ENCODE assay signal across 9 cellular contexts in the genomic region with DNA sequence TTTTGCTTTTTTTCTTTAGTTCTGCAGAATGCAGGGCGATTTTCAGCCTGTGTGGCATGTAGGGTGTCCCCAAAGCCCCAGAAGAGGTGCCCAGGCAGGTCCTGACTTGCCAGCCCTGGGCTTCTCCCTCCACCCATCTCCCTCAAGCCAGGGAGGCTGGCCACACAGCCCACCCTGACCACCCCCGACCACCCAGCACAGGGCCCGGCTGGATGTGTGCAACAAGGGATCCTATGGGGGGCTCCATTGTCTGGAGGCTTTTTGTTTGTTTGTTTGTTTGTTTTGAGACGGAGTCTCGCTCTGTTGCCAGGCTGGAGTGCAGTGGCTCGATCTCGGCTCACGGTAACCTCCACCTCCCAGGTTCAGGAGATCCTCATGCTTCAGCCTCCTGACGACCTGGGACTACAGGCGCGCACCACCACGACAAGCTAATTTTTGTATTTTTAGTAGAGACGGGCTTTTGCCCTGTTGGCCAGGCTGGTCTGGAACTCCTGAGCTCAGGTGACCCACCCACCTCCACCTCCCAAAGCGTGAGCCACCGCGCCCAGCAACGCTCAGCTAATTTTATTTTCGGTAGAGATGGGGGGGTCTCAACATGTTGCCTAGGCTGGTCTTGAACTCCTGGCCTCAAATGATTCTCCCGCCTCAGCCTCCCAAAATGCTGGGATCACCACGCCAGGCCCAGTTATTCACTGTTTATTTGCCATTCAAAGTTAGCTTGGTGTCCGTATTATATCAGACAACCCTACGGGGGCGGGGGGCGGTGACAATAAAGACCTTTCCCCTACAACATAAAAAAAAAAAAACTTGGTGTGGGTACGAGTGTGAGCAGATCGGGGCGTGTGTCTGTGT. TPM values are rescaled to one million over a fixed set of nuclear protein-coding genes. Genes with fewer than 3 reads are reported as not detected.
DNase-seq lines count a peak whose midpoint lies in the region; ATAC-seq, FAIRE-seq and TF ChIP-seq lines count a peak whose summit lies in the region.
"Had no signal": no experiment of that assay in that cellular context is flagged by ENCODE, and none has a peak within 500 bp of the region (broad histone marks: within the 10 kb centered on the region; RNA-seq: fewer than 3 reads in every experiment).

No MANE protein-coding gene starts in this region.

- TF ChIP-seq EP300 in GM12878 (IDR thresholded peaks at IDR 0.05; ENCODE audit: borderline replicate concordance in 1 of 2, control insufficient read depth in 1 of 2, low read depth in 2 of 2, low read length in 2 of 2), result no peak

- no peak for TF ChIP-seq RAD21 in GM12878 (IDR thresholded peaks at IDR 0.05; ENCODE audit: insufficient read depth, low read depth, low read length)

- H3K27me3 ChIP-seq in GM12878 (replicated peaks in 1 of 2; ENCODE audit: control insufficient read depth in 2 of 2, insufficient read depth in 2 of 2, low read length in 1 of 2) (no peaks in the 10 kb centered on the region), tibial artery (no peaks in the 10 kb centered on the region)

- H3K4me1 ChIP-seq in GM12878 (ENCODE audit: control insufficient read depth, insufficient read depth, low read length), result peaks cover 44% of the 10 kb centered on the region
- peaks cover 10 to 65% (median 47%) of the 10 kb centered on the region in 4 donors for H3K4me1 ChIP-seq in tibial artery

- WGBS in GM12878 (ENCODE audit: insufficient coverage, insufficient replicate concordance, low lambda C conversion rate, missing lambda C conversion rate), result 86% methylated on average over 26 of the region's 27 CpGs

- no peaks in the 10 kb centered on the region for H3K9me3 Mint-ChIP-seq in activated CD4-positive, alpha-beta T cell treated with anti-CD3 and anti-CD28 coated beads, Interleukin-2, amount 10 ng/mL, durations not matched to agents 24 days and 14 days
- no peaks in the 10 kb centered on the region for H3K9me3 Mint-ChIP-seq in mesothelial cell of epicardium

- intact Hi-C loops in activated CD4-positive, alpha-beta T cell treated with anti-CD3 and anti-CD28 coated beads, Interleukin-2, amount 10 ng/mL, durations not matched to agents 24 days and 14 days (cut with micrococcal nuclease), result no loop called here
- intact Hi-C loops in GM12878 (cut with micrococcal nuclease; ENCODE audit: unreplicated experiment) (no loop called here), tibial artery (cut with DNase I; ENCODE audit: low total_unique reads) (no loop called here)

- H3K79me2 ChIP-seq in GM12878 (ENCODE audit: control insufficient read depth, insufficient read depth, low read length), result peaks cover 20% of the 10 kb centered on the region

- no peaks in the 10 kb centered on the region for H3K36me3 ChIP-seq in GM12878 (ENCODE audit: control insufficient read depth in 2 of 2, insufficient read depth in 2 of 2, low read length in 1 of 2)
- H3K36me3 ChIP-seq in tibial artery, result no peaks in the 10 kb centered on the region

- RAD21 ChIA-PET in GM12878 (lab: Charles Lee; ENCODE audit: unreplicated experiment), result no interaction called here

- H3K9me3 ChIP-seq in GM12878 (replicated peaks; ENCODE audit: control insufficient read depth, insufficient read depth, low read length), result no peaks in the 10 kb centered on the region
- H3K9me3 ChIP-seq in tibial artery, result no peaks in the 10 kb centered on the region

- in situ Hi-C loops in GM12878 (cut with MboI), result no loop called here

- H4K20me1 ChIP-seq in GM12878 (ENCODE audit: control insufficient read depth, insufficient read depth), result no peaks in the 10 kb centered on the region

- SMC1A ChIA-PET in GM12878 (lab: Charles Lee; ENCODE audit: uncharacterized antibody, unreplicated experiment), result no interaction called here

- TF ChIP-seq POLR2A in GM12878 (IDR thresholded peaks at IDR 0.05; ENCODE audit: low read depth, low read length), result no peak

- no peak overlapping the region for H3K4me3 Mint-ChIP-seq in activated CD4-positive, alpha-beta T cell treated with anti-CD3 and anti-CD28 coated beads, Interleukin-2, amount 10 ng/mL, durations not matched to agents 24 days and 14 days
- H3K4me3 Mint-ChIP-seq in mesothelial cell of epicardium, result no peak overlapping the region

- H3K36me3 Mint-ChIP-seq in activated CD4-positive, alpha-beta T cell treated with anti-CD3 and anti-CD28 coated beads, Interleukin-2, amount 10 ng/mL, durations not matched to agents 24 days and 14 days (ENCODE audit: low read depth), result no peaks in the 10 kb centered on the region
- H3K36me3 Mint-ChIP-seq in mesothelial cell of epicardium, result no peaks in the 10 kb centered on the region

- DNase-seq in activated CD4-positive, alpha-beta T cell treated with anti-CD3 and anti-CD28 coated beads, Interleukin-2, amount 10 ng/mL, durations not matched to agents 24 days and 14 days, result peak; percentile 59
- no peak for DNase-seq in activated CD4-positive, alpha-beta T cell treated with anti-CD3 and anti-CD28 coated beads for 4 hours
- DNase-seq in GM12878 (ENCODE audit: low read depth, low spot score) (no peak), mesothelial cell of epicardium (ENCODE audit: low spot score in 2 of 2, unreplicated experiment in 2 of 2) (no peak), tibial artery (no peak), NK-92 (lab: John Stamatoyannopoulos, UW; ENCODE audit: unreplicated experiment) (no peak), T-helper 9 cell (no peak)

- CTCF ChIA-PET in GM12878 (lab: Yijun Ruan, JAX), result interaction anchor here (1.0 kb wide), 1 partner anchor 29 kb away, joined by 3 read pairs; no protein-coding TSS in a partner anchor

- H2AFZ ChIP-seq in GM12878 (ENCODE audit: control insufficient read depth, low read depth, low read length), result no peak overlapping the region

- H3K27ac Mint-ChIP-seq in activated CD4-positive, alpha-beta T cell treated with anti-CD3 and anti-CD28 coated beads, Interleukin-2, amount 10 ng/mL, durations not matched to agents 24 days and 14 days, result peak overlapping the region; percentile 72
- peak overlapping the region; percentile 90 for H3K27ac Mint-ChIP-seq in mesothelial cell of epicardium

- ATAC-seq in GM12878, result no peak
- ATAC-seq in GM18861 (IDR thresholded peaks at IDR 0.05; ENCODE audit: unreplicated experiment), result no peak

- H3K4me3 ChIP-seq in GM12878 (no peak overlapping the region), tibial artery (no peak overlapping the region)

- H3K4me1 Mint-ChIP-seq in activated CD4-positive, alpha-beta T cell treated with anti-CD3 and anti-CD28 coated beads, Interleukin-2, amount 10 ng/mL, durations not matched to agents 24 days and 14 days, result peaks cover 34% of the 10 kb centered on the region
- H3K4me1 Mint-ChIP-seq in mesothelial cell of epicardium, result peaks cover 45% of the 10 kb centered on the region

- TF ChIP-seq CTCF in GM12878 (IDR thresholded peaks at IDR 0.05 in 2 of 3, conservative IDR thresholded peaks at IDR 0.05 in 1 of 3; ENCODE audit: control insufficient read depth in 2 of 3, extremely low read depth in 1 of 3, insufficient read depth in 1 of 3, low read depth in 3 of 3, low read length in 3 of 3) (no peak), mesothelial cell of epicardium (IDR thresholded peaks at IDR 0.05; ENCODE audit: unreplicated experiment) (no peak), tibial artery (IDR thresholded peaks at IDR 0.05) (no peak)

- BruUV-seq in GM12878 (replicated peaks; lab: Mats Ljungman, UMichigan), result no TSS peak

- H3K9ac ChIP-seq in GM12878 (ENCODE audit: control insufficient read depth, insufficient read depth, low read length), result no peak overlapping the region

- H3K27ac ChIP-seq in GM12878 (ENCODE audit: control insufficient read depth, insufficient read depth) (no peak overlapping the region), tibial artery (peak overlapping the region; percentile 98 to 100)

- H3K4me2 ChIP-seq in GM12878 (ENCODE audit: control insufficient read depth, insufficient read depth), result no peak overlapping the region

- no peak for FAIRE-seq in GM12878 (lab: Jason Lieb, UNC)
- FAIRE-seq: colon had no signal

- H3K27me3 Mint-ChIP-seq in activated CD4-positive, alpha-beta T cell treated with anti-CD3 and anti-CD28 coated beads, Interleukin-2, amount 10 ng/mL, durations not matched to agents 24 days and 14 days, result no peaks in the 10 kb centered on the region
- H3K27me3 Mint-ChIP-seq in mesothelial cell of epicardium (ENCODE audit: low read depth), result no peaks in the 10 kb centered on the region

- POLR2A ChIA-PET in GM12878 (lab: Charles Lee), result interaction anchor here (0.8 to 1.5 kb wide), 2 partner anchors 24 to 33 kb away, joined by 5 to 7 read pairs; no protein-coding TSS in a partner anchor

RNA-seq across cellular contexts. Expression of a gene that starts 7.8 kb away (rescaled TPM):
- total RNA-seq in activated CD4-positive, alpha-beta T cell treated with anti-CD3 and anti-CD28 coated beads, Interleukin-2, amount 10 ng/mL, durations not matched to agents 24 days and 14 days, result 159 and 169 TPM in 2 replicates
- total RNA-seq in GM12878 (2013; cell fraction: nucleolus; rRNA removed), result 200 and 243 TPM in 2 replicates
- total RNA-seq in GM12878 (2014; rRNA removed) (159 and 168 TPM in 2 replicates), GM12878 (2014; rRNA removed; fragmentation: Illumina TruSeq; extraction: Trizol) (70.3 and 77.9 TPM in 2 replicates), GM12878 (2021) (365 and 378 TPM in 2 replicates), mesothelial cell of epicardium (92.6 to 97.1 TPM (median 95.9 TPM) in 3 replicates)
- polyA plus RNA-seq in GM12878 (2011; ENCODE audit: low read depth), result 99.4 TPM
- polyA plus RNA-seq in GM12878 (2011; rRNA removed) (113 and 223 TPM in 2 replicates), GM12878 (2014; fragmentation: Illumina TruSeq; extraction: Trizol) (29.6 and 61.9 TPM in 2 replicates), GM12878 (2014; fragmentation: Nextera tagmentation; extraction: Ambion mirVana) (10 to 100 TPM in 1 of 2 experiments, 1 to 10 TPM in 1; 9.6 to 17.6 TPM), GM12878 (2014; rRNA removed) (195 and 218 TPM in 2 replicates), GM12878 (2016; fragmentation: Nextera tagmentation; extraction: Ambion mirVana) (10 to 100 TPM; 38.3 to 53.3 TPM)
- polyA plus RNA-seq in GM12878 (2011; cell fraction: cytosol; rRNA removed), result 264 and 354 TPM in 2 replicates
- 566 and 615 TPM in 2 replicates for polyA plus RNA-seq in GM12878 (2011; cell fraction: nucleus; rRNA removed)
- polyA plus RNA-seq in GM12878 (2012), result 257 and 345 TPM in 2 replicates
- 188 and 408 TPM in 2 replicates for polyA minus RNA-seq in GM12878 (2011; rRNA and poly(A)+ RNA removed)
- 223 and 291 TPM in 2 replicates for polyA minus RNA-seq in GM12878 (2011; cell fraction: cytosol; rRNA and poly(A)+ RNA removed)
- 114 and 130 TPM in 2 replicates for polyA minus RNA-seq in GM12878 (2011; cell fraction: nucleus; rRNA and poly(A)+ RNA removed)

RNA-seq across cellular contexts. Expression of a gene that starts 37.3 kb away (rescaled TPM):
- 184 and 185 TPM in 2 replicates for total RNA-seq in activated CD4-positive, alpha-beta T cell treated with anti-CD3 and anti-CD28 coated beads, Interleukin-2, amount 10 ng/mL, durations not matched to agents 24 days and 14 days
- total RNA-seq in GM12878 (2013; cell fraction: nucleolus; rRNA removed), result 153 and 159 TPM in 2 replicates
- 56.6 and 69.6 TPM in 2 replicates for total RNA-seq in GM12878 (2014; rRNA removed)
- total RNA-seq in GM12878 (2014; rRNA removed; fragmentation: Illumina TruSeq; extraction: Trizol), result 32.7 and 40.5 TPM in 2 replicates
- total RNA-seq in GM12878 (2021), result 176 and 181 TPM in 2 replicates
- polyA plus RNA-seq in GM12878 (2011; ENCODE audit: low read depth), result 73.8 TPM
- polyA plus RNA-seq in GM12878 (2011; rRNA removed), result 71.7 and 229 TPM in 2 replicates
- polyA plus RNA-seq in GM12878 (2011; cell fraction: cytosol; rRNA removed), result 315 and 350 TPM in 2 replicates
- 137 and 163 TPM in 2 replicates for polyA plus RNA-seq in GM12878 (2011; cell fraction: nucleus; rRNA removed)
- polyA plus RNA-seq in GM12878 (2012), result 168 TPM in 2 replicates
- 54.2 and 82.9 TPM in 2 replicates for polyA plus RNA-seq in GM12878 (2014; fragmentation: Illumina TruSeq; extraction: Trizol)
- polyA plus RNA-seq in GM12878 (2014; fragmentation: Nextera tagmentation; extraction: Ambion mirVana), result 10 to 100 TPM in 1 of 2 experiments, 1 to 10 TPM in 1; 7.5 to 10.9 TPM
- 123 and 147 TPM in 2 replicates for polyA plus RNA-seq in GM12878 (2014; rRNA removed)
- 10 to 100 TPM; 79.3 to 79.5 TPM for polyA plus RNA-seq in GM12878 (2016; fragmentation: Nextera tagmentation; extraction: Ambion mirVana)
- polyA minus RNA-seq in GM12878 (2011; rRNA and poly(A)+ RNA removed), result 236 and 392 TPM in 2 replicates
- polyA minus RNA-seq in GM12878 (2011; cell fraction: cytosol; rRNA and poly(A)+ RNA removed), result 239 TPM in 2 replicates
- 54.2 and 86.9 TPM in 2 replicates for polyA minus RNA-seq in GM12878 (2011; cell fraction: nucleus; rRNA and poly(A)+ RNA removed)
- 33.0 to 34.7 TPM (median 34.1 TPM) in 3 replicates for total RNA-seq in mesothelial cell of epicardium

RNA-seq across cellular contexts. Expression of a gene that starts 37.9 kb away (rescaled TPM):
- total RNA-seq in activated CD4-positive, alpha-beta T cell treated with anti-CD3 and anti-CD28 coated beads, Interleukin-2, amount 10 ng/mL, durations not matched to agents 24 days and 14 days, result 9.5 and 10.0 TPM in 2 replicates
- total RNA-seq in GM12878 (2013; cell fraction: nucleolus; rRNA removed), result 35.1 and 37.8 TPM in 2 replicates
- 20.7 and 22.3 TPM in 2 replicates for total RNA-seq in GM12878 (2014; rRNA removed)
- 7.2 and 7.6 TPM in 2 replicates for total RNA-seq in GM12878 (2014; rRNA removed; fragmentation: Illumina TruSeq; extraction: Trizol)
- 12.0 and 14.6 TPM in 2 replicates for total RNA-seq in GM12878 (2021)
- polyA plus RNA-seq in GM12878 (2011; ENCODE audit: low read depth), result 16.5 TPM
- polyA plus RNA-seq in GM12878 (2011; rRNA removed), result 14.2 and 22.9 TPM in 2 replicates
- 23.3 and 39.9 TPM in 2 replicates for polyA plus RNA-seq in GM12878 (2011; cell fraction: cytosol; rRNA removed)
- 285 and 407 TPM in 2 replicates for polyA plus RNA-seq in GM12878 (2011; cell fraction: nucleus; rRNA removed)
- polyA plus RNA-seq in GM12878 (2012), result 52.8 and 57.2 TPM in 2 replicates
- 3.8 and 7.3 TPM in 2 replicates for polyA plus RNA-seq in GM12878 (2014; fragmentation: Illumina TruSeq; extraction: Trizol)
- polyA plus RNA-seq in GM12878 (2014; fragmentation: Nextera tagmentation; extraction: Ambion mirVana), result 1 to 10 TPM in 1 of 2 experiments, under 1 TPM in 1; 0.53 to 1.9 TPM
- 27.1 and 30.3 TPM in 2 replicates for polyA plus RNA-seq in GM12878 (2014; rRNA removed)
- 1 to 10 TPM; 5.5 to 6.9 TPM for polyA plus RNA-seq in GM12878 (2016; fragmentation: Nextera tagmentation; extraction: Ambion mirVana)
- polyA minus RNA-seq in GM12878 (2011; rRNA and poly(A)+ RNA removed), result 7.2 and 11.1 TPM in 2 replicates
- 4.0 and 5.9 TPM in 2 replicates for polyA minus RNA-seq in GM12878 (2011; cell fraction: cytosol; rRNA and poly(A)+ RNA removed)
- 23.2 and 25.0 TPM in 2 replicates for polyA minus RNA-seq in GM12878 (2011; cell fraction: nucleus; rRNA and poly(A)+ RNA removed)
- total RNA-seq in mesothelial cell of epicardium, result 11.0 to 14.4 TPM (median 13.8 TPM) in 3 replicates

RNA-seq across cellular contexts. Expression of a gene that starts 43.3 kb away (rescaled TPM):
- 25.8 and 30.2 TPM in 2 replicates for total RNA-seq in activated CD4-positive, alpha-beta T cell treated with anti-CD3 and anti-CD28 coated beads, Interleukin-2, amount 10 ng/mL, durations not matched to agents 24 days and 14 days
- total RNA-seq in GM12878 (2013; cell fraction: nucleolus; rRNA removed), result 28.6 and 36.5 TPM in 2 replicates
- total RNA-seq in GM12878 (2014; rRNA removed), result 18.3 and 19.9 TPM in 2 replicates
- total RNA-seq in GM12878 (2014; rRNA removed; fragmentation: Illumina TruSeq; extraction: Trizol), result 8.2 and 10.6 TPM in 2 replicates
- total RNA-seq in GM12878 (2021), result 62.2 and 66.2 TPM in 2 replicates
- 14.1 TPM for polyA plus RNA-seq in GM12878 (2011; ENCODE audit: low read depth)
- 8.8 and 18.6 TPM in 2 replicates for polyA plus RNA-seq in GM12878 (2011; rRNA removed)
- polyA plus RNA-seq in GM12878 (2011; cell fraction: cytosol; rRNA removed), result 17.6 and 23.3 TPM in 2 replicates
- polyA plus RNA-seq in GM12878 (2011; cell fraction: nucleus; rRNA removed), result 31.2 and 32.5 TPM in 2 replicates
- 56.8 and 72.7 TPM in 2 replicates for polyA plus RNA-seq in GM12878 (2012)
- polyA plus RNA-seq in GM12878 (2014; fragmentation: Illumina TruSeq; extraction: Trizol), result 3.2 and 10.1 TPM in 2 replicates
- under 1 TPM; 0.13 to 0.37 TPM for polyA plus RNA-seq in GM12878 (2014; fragmentation: Nextera tagmentation; extraction: Ambion mirVana)
- 45.4 and 50.9 TPM in 2 replicates for polyA plus RNA-seq in GM12878 (2014; rRNA removed)
- polyA plus RNA-seq in GM12878 (2016; fragmentation: Nextera tagmentation; extraction: Ambion mirVana), result 1 to 10 TPM; 4.5 to 5.5 TPM
- 7.7 and 16.5 TPM in 2 replicates for polyA minus RNA-seq in GM12878 (2011; rRNA and poly(A)+ RNA removed)
- 16.2 TPM in 2 replicates for polyA minus RNA-seq in GM12878 (2011; cell fraction: cytosol; rRNA and poly(A)+ RNA removed)
- 5.9 and 13.0 TPM in 2 replicates for polyA minus RNA-seq in GM12878 (2011; cell fraction: nucleus; rRNA and poly(A)+ RNA removed)
- 112 to 118 TPM (median 114 TPM) in 3 replicates for total RNA-seq in mesothelial cell of epicardium
